18 cellular contexts compared by ENCODE assay signal in the genomic region with DNA sequence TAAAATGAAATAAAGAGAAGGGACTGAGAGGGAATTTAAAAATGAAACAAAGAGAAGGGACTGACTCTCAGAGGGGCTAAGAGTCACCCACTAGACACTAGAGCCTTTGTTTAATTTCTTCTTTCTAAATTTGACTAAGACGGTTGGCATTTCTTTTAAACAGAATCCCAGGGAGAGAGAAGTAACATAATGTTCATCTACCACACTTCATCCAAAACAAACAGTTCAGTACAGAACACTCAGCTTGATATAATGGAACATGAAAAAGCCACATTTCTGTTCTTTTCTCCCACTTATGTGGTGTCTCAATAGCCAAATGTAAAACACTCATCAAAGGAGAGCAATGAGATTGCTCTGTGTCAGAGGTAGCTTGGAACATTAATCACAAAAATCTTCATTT. TPM values are rescaled to one million over a fixed set of nuclear protein-coding genes. Genes with fewer than 3 reads are reported as not detected.
A peak's percentile ranks its signal among the peaks of the same experiment; 100 is the strongest.
DNase-seq lines count a peak whose midpoint lies in the region; ATAC-seq and TF ChIP-seq lines count a peak whose summit lies in the region.
"Had no signal": no experiment of that assay in that cellular context is flagged by ENCODE, and none has a peak within 500 bp of the region (broad histone marks: within the 10 kb centered on the region; RNA-seq: fewer than 3 reads in every experiment).

No MANE protein-coding gene starts in this region.

- H3K9me2 ChIP-seq in GM23248 (ENCODE audit: insufficient read depth) (no peaks in the 10 kb centered on the region), SK-N-SH (no peaks in the 10 kb centered on the region)

- no peaks in the 10 kb centered on the region for H3K9me3 ChIP-seq in GM23248 (ENCODE audit: low read depth)
- H3K9me3 ChIP-seq in SK-N-SH, result no peaks in the 10 kb centered on the region
- H3K9me3 ChIP-seq: BLaER1 treated with 17β-estradiol and CSF1 and Interleukin-3, amounts not matched to agents 10 nM and 100 nM; gastrocnemius medialis; psoas muscle had no signal

- H3K4me2 ChIP-seq in GM23248 (ENCODE audit: unreplicated experiment), result no peak overlapping the region
- H3K4me2 ChIP-seq in SK-N-SH, result peak overlapping the region; percentile 49; the same call in 1 of the 2 replicates
- H3K4me2 ChIP-seq: BLaER1 treated with 17β-estradiol and CSF1 and Interleukin-3, amounts not matched to agents 10 nM and 100 nM had no signal

- TF ChIP-seq RAD21 in SK-N-SH (IDR thresholded peaks at IDR 0.05; ENCODE audit: low read length), result no peak

- peaks cover 45% of the 10 kb centered on the region for H3K4me1 Mint-ChIP-seq in osteocyte (ENCODE audit: unreplicated experiment)
- H3K4me1 Mint-ChIP-seq: activated B cell treated with CpG ODN at 0.5 μM for 24 hours had no signal

- no peak overlapping the region for H3K9ac ChIP-seq in GM23248
- H3K9ac ChIP-seq in SK-N-SH, result peak overlapping the region; percentile 22; the same call in 1 of the 2 replicates
- H3K9ac ChIP-seq: BLaER1 treated with 17β-estradiol and CSF1 and Interleukin-3, amounts not matched to agents 10 nM and 100 nM had no signal

- H4K20me1 ChIP-seq in GM23248 (ENCODE audit: insufficient read depth), result no peaks in the 10 kb centered on the region
- no peaks in the 10 kb centered on the region for H4K20me1 ChIP-seq in SK-N-SH (ENCODE audit: insufficient read depth)
- H4K20me1 ChIP-seq: BLaER1 treated with 17β-estradiol and CSF1 and Interleukin-3, amounts not matched to agents 10 nM and 100 nM had no signal

- WGBS in GM23248 (ENCODE audit: low coverage in 1 of 2, low lambda C conversion rate in 2 of 2, missing lambda C conversion rate in 2 of 2), 2 experiments, result 94 to 96% methylated on average over 1 of the region's 1 CpG
- WGBS in SK-N-SH (ENCODE audit: low lambda C conversion rate), result 74% methylated on average over 1 of the region's 1 CpG

- peak overlapping the region; percentile 91 for H3K27ac Mint-ChIP-seq in osteocyte (ENCODE audit: unreplicated experiment)
- H3K27ac Mint-ChIP-seq: activated B cell treated with CpG ODN at 0.5 μM for 24 hours; activated naive CD8-positive, alpha-beta T cell had no signal

- H3K4me3 ChIP-seq in GM23248 (no peak overlapping the region), SK-N-SH (ENCODE audit: low read depth in 2 of 2, low read length in 1 of 2) (no peak overlapping the region)
- H3K4me3 ChIP-seq: BLaER1 treated with 17β-estradiol and CSF1 and Interleukin-3, amounts not matched to agents 10 nM and 100 nM; gastrocnemius medialis; psoas muscle had no signal

- no peaks in the 10 kb centered on the region for H3K27me3 Mint-ChIP-seq in osteocyte (ENCODE audit: unreplicated experiment)
- H3K27me3 Mint-ChIP-seq: activated naive CD8-positive, alpha-beta T cell had no signal

- TF ChIP-seq CTCF in SK-N-SH (IDR thresholded peaks at IDR 0.05) (no peak), osteocyte (IDR thresholded peaks at IDR 0.05) (no peak)

- H3K27ac ChIP-seq in GM23248 (no peak overlapping the region), SK-N-SH (ENCODE audit: low read depth in 2 of 2, low read length in 1 of 2) (peak overlapping the region in 1 of 2 experiments; percentile 72; a peak in 2 of 4 replicates), cingulate gyrus (ENCODE audit: low read depth, low read length) (peak overlapping the region; percentile 41)
- H3K27ac ChIP-seq: BLaER1 treated with 17β-estradiol and CSF1 and Interleukin-3, amounts not matched to agents 10 nM and 100 nM; gastrocnemius medialis; psoas muscle had no signal

- H3K9me3 Mint-ChIP-seq in osteocyte (ENCODE audit: unreplicated experiment), result no peaks in the 10 kb centered on the region
- H3K9me3 Mint-ChIP-seq: activated B cell treated with CpG ODN at 0.5 μM for 24 hours had no signal

- H3K4me3 Mint-ChIP-seq in osteocyte (ENCODE audit: unreplicated experiment), result no peak overlapping the region
- H3K4me3 Mint-ChIP-seq: activated B cell treated with CpG ODN at 0.5 μM for 24 hours; activated naive CD8-positive, alpha-beta T cell had no signal

- H3K27me3 ChIP-seq in GM23248 (replicated peaks; ENCODE audit: insufficient read depth) (no peaks in the 10 kb centered on the region), SK-N-SH (ENCODE audit: insufficient read depth) (no peaks in the 10 kb centered on the region)
- H3K27me3 ChIP-seq: BLaER1 treated with 17β-estradiol and CSF1 and Interleukin-3, amounts not matched to agents 10 nM and 100 nM; gastrocnemius medialis had no signal

- no peak for TF ChIP-seq EP300 in SK-N-SH (IDR thresholded peaks at IDR 0.05; ENCODE audit: borderline replicate concordance in 1 of 2, low read depth in 1 of 2, low read length in 1 of 2)

- H3F3A ChIP-seq in GM23248 (ENCODE audit: insufficient read depth) (no peaks in the 10 kb centered on the region), SK-N-SH (replicated peaks; ENCODE audit: insufficient read depth) (peaks cover 14% of the 10 kb centered on the region)

- no peak for ATAC-seq in activated CD4-positive, CD25-positive, alpha-beta regulatory T cell treated with anti-CD3 and anti-CD28 coated beads, Interleukin-2, amount 50 U/mL, for 24 hours
- ATAC-seq in HG02642 (IDR thresholded peaks at IDR 0.05; ENCODE audit: poor library complexity, unreplicated experiment), result no peak
- ATAC-seq: gastrocnemius medialis, psoas muscle had no signal

- no peaks in the 10 kb centered on the region for H3K79me2 ChIP-seq in GM23248 (ENCODE audit: insufficient read depth)
- no peaks in the 10 kb centered on the region for H3K79me2 ChIP-seq in SK-N-SH (ENCODE audit: insufficient read depth)

- no peak overlapping the region for H2AFZ ChIP-seq in GM23248
- H2AFZ ChIP-seq in SK-N-SH (ENCODE audit: low read depth), result peak overlapping the region; percentile 43; the same call in 1 of the 2 replicates

- no peaks in the 10 kb centered on the region for H3K36me3 Mint-ChIP-seq in osteocyte (ENCODE audit: unreplicated experiment)
- H3K36me3 Mint-ChIP-seq: activated naive CD8-positive, alpha-beta T cell had no signal

- POLR2A ChIA-PET in SK-N-SH (lab: Yijun Ruan, JAX), result no interaction called here

- in situ Hi-C loops in GM23248 (cut with MboI), result no loop called here

- H3K36me3 ChIP-seq in GM23248 (ENCODE audit: low read depth) (no peaks in the 10 kb centered on the region), SK-N-SH (replicated peaks in 1 of 2; ENCODE audit: control insufficient read depth in 1 of 2, insufficient read depth in 2 of 2, low read length in 1 of 2) (no peaks in the 10 kb centered on the region)
- H3K36me3 ChIP-seq: BLaER1 treated with 17β-estradiol and CSF1 and Interleukin-3, amounts not matched to agents 10 nM and 100 nM; gastrocnemius medialis had no signal

- peak; percentile 21 for DNase-seq in GM23248
- no peak for DNase-seq in SK-N-SH
- no peak for DNase-seq in osteocyte (ENCODE audit: extremely low spot score, unreplicated experiment)
- no peak for DNase-seq in amygdala (lab: John Stamatoyannopoulos, UW)
- DNase-seq in NCI-H748 treated with DMSO at 0.1 percent for 48 hours (lab: John Stamatoyannopoulos, UW), result no peak
- DNase-seq: activated B cell treated with CpG ODN at 0.5 μM for 24 hours; effector CD4-positive, alpha-beta T cell; gastrocnemius medialis; NCI-H1105; NCI-H2227 treated with DMSO at 0.1 percent for 48 hours; psoas muscle; stimulated activated CD4-positive, alpha-beta T cell treated with anti-CD3 and anti-CD28 coated beads, Interleukin-1b, Interleukin-23, amount 100 ng/mL, for 48 hours; stimulated activated CD8-positive, alpha-beta memory T cell treated with anti-CD3 and anti-CD28 coated beads, Interleukin-4, amount 100 ng/mL, for 48 hours had no signal

- H3K4me1 ChIP-seq in GM23248 (ENCODE audit: insufficient read depth) (no peaks in the 10 kb centered on the region), SK-N-SH (ENCODE audit: control insufficient read depth in 1 of 2, insufficient read depth in 2 of 2, low read depth in 1 of 2, low read length in 1 of 2) (peaks cover 2 to 26% of the 10 kb centered on the region in 2 experiments)
- H3K4me1 ChIP-seq: BLaER1 treated with 17β-estradiol and CSF1 and Interleukin-3, amounts not matched to agents 10 nM and 100 nM; gastrocnemius medialis; psoas muscle had no signal

- CTCF ChIA-PET in SK-N-SH (lab: Yijun Ruan, JAX), result interaction anchor here (0.8 to 1.3 kb wide), 3 partner anchors 10 to 109 kb away, joined by 3 to 5 read pairs (median 3); partner anchors contain the start of gene NT5DC3

TF ChIP-seq in SK-N-SH, 30 proteins besides CTCF, POLR2A, EP300 and RAD21 (continues in another document):
- TF ChIP-seq CHD2 (IDR thresholded peaks at IDR 0.05; ENCODE audit: low read length, partially characterized antibody) (no peak), ZBTB33 (IDR thresholded peaks at IDR 0.05; ENCODE audit: borderline replicate concordance, low read depth) (no peak)
- TF ChIP-seq, protein P1, sequence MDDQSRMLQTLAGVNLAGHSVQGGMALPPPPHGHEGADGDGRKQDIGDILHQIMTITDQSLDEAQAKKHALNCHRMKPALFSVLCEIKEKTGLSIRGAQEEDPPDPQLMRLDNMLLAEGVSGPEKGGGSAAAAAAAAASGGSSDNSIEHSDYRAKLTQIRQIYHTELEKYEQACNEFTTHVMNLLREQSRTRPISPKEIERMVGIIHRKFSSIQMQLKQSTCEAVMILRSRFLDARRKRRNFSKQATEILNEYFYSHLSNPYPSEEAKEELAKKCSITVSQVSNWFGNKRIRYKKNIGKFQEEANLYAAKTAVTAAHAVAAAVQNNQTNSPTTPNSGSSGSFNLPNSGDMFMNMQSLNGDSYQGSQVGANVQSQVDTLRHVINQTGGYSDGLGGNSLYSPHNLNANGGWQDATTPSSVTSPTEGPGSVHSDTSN (IDR thresholded peaks at IDR 0.05), result 0 out of 2 replicates have a peak, but pooled peaks have one; percentile 7

RNA-seq across cellular contexts. Expression of gene NT5DC3, which starts 10.1 kb away (rescaled TPM):
- total RNA-seq in GM23248 (2014; rRNA removed; shearing (Covaris generic)), result 4.3 and 5.2 TPM in 2 replicates
- polyA plus RNA-seq in GM23248 (2016; fragmentation: Nextera tagmentation; extraction: Ambion mirVana) (3.2 and 3.4 TPM in 2 replicates), SK-N-SH (2012; rRNA removed) (11.0 and 12.5 TPM in 2 replicates)
- polyA plus RNA-seq in SK-N-SH (2012; cell fraction: cytosol; rRNA removed), result 11.2 and 11.3 TPM in 2 replicates
- 20.5 and 29.5 TPM in 2 replicates for polyA plus RNA-seq in SK-N-SH (2012; cell fraction: nucleus; rRNA removed)
- total RNA-seq in osteocyte, result 11.3 and 12.5 TPM in 2 replicates
